19 cellular contexts compared by ENCODE assay signal in the genomic region with DNA sequence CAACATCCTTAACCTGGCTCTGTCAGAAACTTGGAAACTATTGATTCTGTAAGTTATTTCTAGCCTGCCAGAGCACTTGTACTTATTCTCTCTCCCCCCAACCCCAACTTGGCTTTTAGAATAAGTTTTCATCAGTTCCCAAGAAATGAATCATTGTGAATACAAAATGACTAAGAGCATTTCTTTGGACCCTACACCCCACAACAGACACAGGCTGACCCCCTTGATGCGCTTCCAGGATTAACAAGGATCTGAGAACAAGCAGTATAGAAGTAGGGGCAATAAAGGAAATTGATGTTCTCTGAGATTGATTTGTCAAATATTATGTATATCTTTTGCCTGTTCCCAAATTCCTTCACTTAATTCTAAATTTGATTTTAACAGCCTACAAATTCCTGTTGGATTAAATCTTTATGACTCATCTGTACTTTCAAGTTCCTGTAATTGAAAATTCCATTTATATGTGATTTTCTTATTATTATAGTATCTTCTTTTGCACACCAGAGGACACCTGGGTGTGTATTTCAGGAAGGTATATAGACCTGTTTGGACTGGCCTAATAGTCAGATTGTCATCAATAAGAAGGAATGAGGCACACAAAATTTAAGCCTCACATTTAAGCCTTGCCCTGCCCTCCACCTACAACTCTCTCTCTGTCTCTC. TPM values are rescaled to one million over a fixed set of nuclear protein-coding genes. Genes with fewer than 3 reads are reported as not detected.
A peak's percentile ranks its signal among the peaks of the same experiment; 100 is the strongest.
DNase-seq lines count a peak whose midpoint lies in the region; ATAC-seq and TF ChIP-seq lines count a peak whose summit lies in the region.
"Had no signal": no experiment of that assay in that cellular context is flagged by ENCODE, and none has a peak within 500 bp of the region (broad histone marks: within the 10 kb centered on the region; RNA-seq: fewer than 3 reads in every experiment).

No MANE protein-coding gene starts in this region.

- no peaks in the 10 kb centered on the region for H3K36me3 ChIP-seq in RWPE2 (ENCODE audit: low read depth)
- H3K36me3 ChIP-seq in osteoblast (ENCODE audit: insufficient read depth, low read length), result no peaks in the 10 kb centered on the region
- H3K36me3 ChIP-seq: ascending aorta had no signal

- DNase-seq in HCEC 1CT (peak; percentile 72), RWPE2 (ENCODE audit: low spot score) (no peak), dermis blood vessel endothelial cell (peak; percentile 34), osteoblast (ENCODE audit: insufficient read length, low spot score, missing footprints) (peak; percentile 79), SKM-1 treated with dmso at 0.1 percent for 144 hours (lab: John Stamatoyannopoulos, UW; ENCODE audit: unreplicated experiment) (no peak), HPDE6-E6E7 (ENCODE audit: extremely low spot score) (no peak), SIG-M5 treated with dmso at 0.1 percent for 504 hours (lab: John Stamatoyannopoulos, UW; ENCODE audit: unreplicated experiment) (no peak)
- no peak for DNase-seq in effector CD8-positive, alpha-beta T cell (lab: John Stamatoyannopoulos, UW)
- DNase-seq: activated B cell treated with CpG ODN at 0.5 μM for 24 hours; activated CD8-positive, alpha-beta T cell treated with anti-CD3 and anti-CD28 coated beads for 36 hours; activated naive CD4-positive, alpha-beta T cell treated with Interleukin-2 at 50 U/mL for 16 hours; activated T-cell treated with anti-CD3 and anti-CD28 coated beads, Interleukin-2, amount 50 U/mL, for 1 hour; CD8-positive, alpha-beta memory T cell; cortex of kidney; DMS53; Kasumi-1; NCI-H2171; SIG-M5 had no signal

- H3K4me2 ChIP-seq in osteoblast (ENCODE audit: insufficient read depth, low read length), result peak overlapping the region; percentile 16

- no peaks in the 10 kb centered on the region for H3K79me2 ChIP-seq in osteoblast (ENCODE audit: insufficient read depth, low read length)

- no peak overlapping the region for H2AFZ ChIP-seq in osteoblast (ENCODE audit: low read length)

- H3K27me3 ChIP-seq in RWPE2 (ENCODE audit: insufficient read depth, poor library complexity, severe bottlenecking), result no peaks in the 10 kb centered on the region
- H3K27me3 ChIP-seq in osteoblast (ENCODE audit: insufficient read depth, low read length), result no peaks in the 10 kb centered on the region
- H3K27me3 ChIP-seq: ascending aorta had no signal

- H3K4me3 ChIP-seq in RWPE2 (ENCODE audit: severe bottlenecking) (no peak overlapping the region), osteoblast (ENCODE audit: insufficient read depth, low read length) (no peak overlapping the region)
- H3K4me3 ChIP-seq: ascending aorta had no signal

- H3K27ac ChIP-seq in RWPE2 (ENCODE audit: poor library complexity, severe bottlenecking) (peak overlapping the region; percentile 95), osteoblast (ENCODE audit: low read depth, low read length) (no peak overlapping the region)
- H3K27ac ChIP-seq: ascending aorta had no signal

- TF ChIP-seq CTCF in RWPE2 (IDR thresholded peaks at IDR 0.05; ENCODE audit: poor library complexity, severe bottlenecking) (no peak), osteoblast (IDR thresholded peaks at IDR 0.05; ENCODE audit: extremely low read depth, low read depth, low read length) (no peak)

- H4K20me1 ChIP-seq in osteoblast (ENCODE audit: insufficient read depth, low read length), result no peaks in the 10 kb centered on the region

- no peaks in the 10 kb centered on the region for H3K9me3 ChIP-seq in RWPE2 (ENCODE audit: severe bottlenecking)
- H3K9me3 ChIP-seq in osteoblast (ENCODE audit: low read depth, low read length), result no peaks in the 10 kb centered on the region
- H3K9me3 ChIP-seq: ascending aorta had no signal

- ATAC-seq in RWPE2 (ENCODE audit: low read depth), result peak; percentile 70
- ATAC-seq: activated CD8-positive, alpha-beta T cell treated with anti-CD3 and anti-CD28 coated beads for 36 hours had no signal

- H3K4me1 ChIP-seq in RWPE2 (ENCODE audit: insufficient read depth, poor library complexity, severe bottlenecking) (peaks cover 58% of the 10 kb centered on the region), osteoblast (ENCODE audit: insufficient read depth, low read length) (peaks cover 23% of the 10 kb centered on the region)
- H3K4me1 ChIP-seq: ascending aorta had no signal

RNA-seq across cellular contexts. Expression of a gene that starts 10.2 kb away (rescaled TPM):
- 27.9 and 31.4 TPM in 2 replicates for total RNA-seq in dermis blood vessel endothelial cell
- 19.5 and 24.8 TPM in 2 replicates for total RNA-seq in osteoblast

Comparison
In these comparisons a context has a peak if more than half of its experiments do, and no peak if none do; other contexts are left out.
1. DNase-seq: peak in HCEC 1CT (single experiment), dermis blood vessel endothelial cell (single experiment) and osteoblast (single experiment); none in RWPE2 (single experiment), SKM-1 treated with dmso at 0.1 percent for 144 hours (single experiment), HPDE6-E6E7 (single experiment), SIG-M5 treated with dmso at 0.1 percent for 504 hours (single experiment) and effector CD8-positive, alpha-beta T cell (single experiment).